Comparison of ENCODE assay signal across 1 cellular context in the genomic region with DNA sequence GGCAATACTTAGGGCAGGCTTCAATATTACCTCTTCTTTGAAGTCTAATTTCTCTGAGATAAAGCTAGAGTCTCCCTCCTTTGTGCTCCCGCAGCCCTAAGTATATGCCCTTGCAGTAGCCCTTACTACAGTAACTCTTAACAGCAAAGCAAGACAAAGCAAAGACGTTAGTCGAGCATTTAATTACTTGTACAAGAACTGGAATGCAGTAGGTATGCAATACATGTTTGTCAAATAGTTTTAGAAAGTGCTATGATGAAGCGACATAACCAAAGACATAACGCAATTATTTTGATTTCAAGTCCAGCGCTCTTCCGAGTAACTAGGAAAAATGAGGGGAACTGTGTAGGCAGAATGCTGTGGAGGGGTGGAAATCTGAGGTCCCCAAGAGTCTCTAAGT.
TF ChIP-seq lines count a peak whose summit lies in the region.

No MANE protein-coding gene starts in this region.

TF ChIP-seq in K562, 482 proteins besides CTCF, POLR2A, EP300 and RAD21:
- TF ChIP-seq, protein P1, sequence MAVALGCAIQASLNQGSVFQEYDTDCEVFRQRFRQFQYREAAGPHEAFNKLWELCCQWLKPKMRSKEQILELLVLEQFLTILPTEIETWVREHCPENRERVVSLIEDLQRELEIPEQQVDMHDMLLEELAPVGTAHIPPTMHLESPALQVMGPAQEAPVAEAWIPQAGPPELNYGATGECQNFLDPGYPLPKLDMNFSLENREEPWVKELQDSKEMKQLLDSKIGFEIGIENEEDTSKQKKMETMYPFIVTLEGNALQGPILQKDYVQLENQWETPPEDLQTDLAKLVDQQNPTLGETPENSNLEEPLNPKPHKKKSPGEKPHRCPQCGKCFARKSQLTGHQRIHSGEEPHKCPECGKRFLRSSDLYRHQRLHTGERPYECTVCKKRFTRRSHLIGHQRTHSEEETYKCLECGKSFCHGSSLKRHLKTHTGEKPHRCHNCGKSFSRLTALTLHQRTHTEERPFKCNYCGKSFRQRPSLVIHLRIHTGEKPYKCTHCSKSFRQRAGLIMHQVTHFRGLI (CRISPR knock-in tag; IDR thresholded peaks at IDR 0.05), result no peak
- TF ChIP-seq, protein P2, sequence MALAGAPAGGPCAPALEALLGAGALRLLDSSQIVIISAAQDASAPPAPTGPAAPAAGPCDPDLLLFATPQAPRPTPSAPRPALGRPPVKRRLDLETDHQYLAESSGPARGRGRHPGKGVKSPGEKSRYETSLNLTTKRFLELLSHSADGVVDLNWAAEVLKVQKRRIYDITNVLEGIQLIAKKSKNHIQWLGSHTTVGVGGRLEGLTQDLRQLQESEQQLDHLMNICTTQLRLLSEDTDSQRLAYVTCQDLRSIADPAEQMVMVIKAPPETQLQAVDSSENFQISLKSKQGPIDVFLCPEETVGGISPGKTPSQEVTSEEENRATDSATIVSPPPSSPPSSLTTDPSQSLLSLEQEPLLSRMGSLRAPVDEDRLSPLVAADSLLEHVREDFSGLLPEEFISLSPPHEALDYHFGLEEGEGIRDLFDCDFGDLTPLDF (CRISPR knock-in tag; IDR thresholded peaks at IDR 0.05), result 0 out of 2 replicates have a peak, but pooled peaks have one; percentile 40
